ENCODE assay signal across 10 cellular contexts in the genomic region with DNA sequence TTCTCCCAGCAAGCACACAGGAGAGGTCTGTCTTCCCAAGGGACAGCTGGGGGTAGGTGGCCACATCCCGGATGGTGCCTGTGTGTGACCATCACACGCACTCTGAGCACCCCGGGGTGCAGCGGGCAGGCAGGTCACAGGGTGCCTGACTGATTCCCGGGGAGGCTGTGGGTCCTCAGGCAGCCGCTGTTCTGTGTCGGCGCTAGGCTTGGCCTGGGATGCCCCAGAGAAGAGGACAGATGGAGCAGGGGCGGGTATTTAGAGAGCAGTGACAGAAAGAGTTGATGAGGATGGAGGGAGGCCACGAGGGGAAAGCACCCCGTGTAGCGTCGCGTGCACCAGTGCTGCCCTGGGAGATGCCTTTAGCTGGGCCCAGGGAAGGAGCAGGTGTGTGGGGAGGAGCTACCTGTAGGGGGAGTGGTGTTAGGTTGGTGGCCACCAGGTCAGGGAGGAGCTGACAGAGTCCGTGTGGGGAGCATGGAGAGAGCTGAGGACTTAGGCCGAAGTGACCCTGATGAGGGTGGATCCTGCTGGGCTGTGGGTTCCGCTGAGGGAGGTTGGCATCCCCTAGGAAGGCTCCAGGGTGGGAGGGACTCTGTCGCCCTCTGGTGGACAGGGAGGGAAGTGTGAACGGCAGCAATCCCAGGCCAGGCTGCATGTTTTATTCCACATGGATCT. TPM values are rescaled to one million over a fixed set of nuclear protein-coding genes. Genes with fewer than 3 reads are reported as not detected.
A peak's percentile ranks its signal among the peaks of the same experiment; 100 is the strongest.
DNase-seq lines count a peak whose midpoint lies in the region; FAIRE-seq and TF ChIP-seq lines count a peak whose summit lies in the region.
"Not testable (repeated sequence)": the region's sequence is repeated elsewhere in the genome, so short reads cannot be mapped to it uniquely, and the experiment has no call there.
"Had no signal": no experiment of that assay in that cellular context is flagged by ENCODE, and none has a peak within 500 bp of the region (broad histone marks: within the 10 kb centered on the region; RNA-seq: fewer than 3 reads in every experiment).

No MANE protein-coding gene starts in this region.

- H4K8ac ChIP-seq in H1 (ENCODE audit: extremely low read depth, insufficient read depth, low read length): not testable (repeated sequence)

- dilution Hi-C loops in keratinocyte (cut with MboI; ENCODE audit: extremely low pct_ligation_motif_present, low sequenced_read_pairs): not testable (repeated sequence)

- H3K18ac ChIP-seq in H1 (ENCODE audit: extremely low read depth, low read length): not testable (repeated sequence)

- H3K9me1 ChIP-seq in keratinocyte (ENCODE audit: control insufficient read depth, extremely low read depth, insufficient read depth, low read length): not testable (repeated sequence)

- H3K56ac ChIP-seq in H1 (replicated peaks; ENCODE audit: insufficient read length, low read depth, low read length): not testable (repeated sequence)

- not testable (repeated sequence) for H3K79me2 ChIP-seq in H1 (ENCODE audit: control insufficient read depth in 1 of 2, insufficient read depth in 2 of 2, low read length in 2 of 2); keratinocyte (ENCODE audit: control insufficient read depth, insufficient read depth, low read length)

- H3K23ac ChIP-seq in H1 (ENCODE audit: insufficient read length): not testable (repeated sequence)

- H3K27me3 ChIP-seq in SJCRH30; H1 (replicated peaks in 1 of 4; ENCODE audit: control insufficient read depth in 3 of 4, extremely low read depth in 1 of 4, insufficient read depth in 3 of 4, low read length in 3 of 4); keratinocyte (ENCODE audit: control insufficient read depth, extremely low read depth, insufficient read depth, low read length): not testable (repeated sequence)

- not testable (repeated sequence) for H2BK20ac ChIP-seq in H1 (ENCODE audit: low read length)

- DNase-seq in AG10803 (ENCODE audit: low read depth); GM10266 (ENCODE audit: extremely low spot score); keratinocyte (ENCODE audit: low read depth, low spot score): not testable (repeated sequence)
- DNase-seq in SJCRH30: peak; percentile 37 to 51
- DNase-seq in activated naive CD4-positive, alpha-beta T cell treated with Interleukin-2 at 50 U/mL for 16 hours: peak; percentile 18
- DNase-seq in H1 (ENCODE audit: low read depth in 1 of 2, low spot score in 2 of 2): peak in 1 of 2 experiments; percentile 42
- DNase-seq in stimulated activated CD4-positive, alpha-beta T cell treated with anti-CD3 and anti-CD28 coated beads, Interleukin-2, amount 100 ng/mL, for 24 hours: peak; percentile 24 to 27

- not testable (repeated sequence) for H3K4me3 ChIP-seq in AG10803 (ENCODE audit: low read length); SJCRH30; H1 (ENCODE audit: extremely low read depth in 1 of 4, insufficient read depth in 2 of 4, low read depth in 3 of 4, low read length in 4 of 4); keratinocyte (ENCODE audit: control insufficient read depth in 2 of 3, extremely low read depth in 1 of 3, insufficient read depth in 2 of 3, low read depth in 1 of 3, low read length in 3 of 3)

- not testable (repeated sequence) for H2BK12ac ChIP-seq in H1 (ENCODE audit: low read depth, low read length)

- CTCF ChIA-PET in H1 (lab: Charles Lee; ENCODE audit: partially characterized antibody): not testable (repeated sequence)

- H3K9ac ChIP-seq in H1 (replicated peaks in 1 of 4; ENCODE audit: extremely low read depth in 1 of 4, low read depth in 3 of 4, low read length in 3 of 4); keratinocyte (ENCODE audit: control insufficient read depth, extremely low read depth, insufficient read depth, low read length): not testable (repeated sequence)

- not testable (repeated sequence) for H3K4ac ChIP-seq in H1 (replicated peaks; ENCODE audit: insufficient read length, low read depth, low read length)

- TF ChIP-seq POLR2A in H1 (IDR thresholded peaks at IDR 0.05; ENCODE audit: control extremely low read depth in 1 of 2, low read depth in 2 of 2, low read length in 2 of 2): not testable (repeated sequence)

- not testable (repeated sequence) for H2AFZ ChIP-seq in H1 (ENCODE audit: low read length); keratinocyte (ENCODE audit: control insufficient read depth, low read length)

- H3K4me1 ChIP-seq in SJCRH30 (peaks cover 18% of the 10 kb centered on the region), keratinocyte (ENCODE audit: control insufficient read depth, extremely low read depth, insufficient read depth, low read length) (peaks cover 13% of the 10 kb centered on the region)
- H3K4me1 ChIP-seq in H1 (replicated peaks in 1 of 4; ENCODE audit: control insufficient read depth in 3 of 4, insufficient read depth in 4 of 4, low read length in 3 of 4): not testable (repeated sequence)

- not testable (repeated sequence) for H4K91ac ChIP-seq in H1 (replicated peaks; ENCODE audit: insufficient read length, low read length)

- not testable (repeated sequence) for H3K27ac ChIP-seq in SJCRH30; H1 (ENCODE audit: low read depth, low read length); keratinocyte (ENCODE audit: control insufficient read depth, insufficient read depth, low read length)

- not testable (repeated sequence) for TF ChIP-seq EP300 in H1 (IDR thresholded peaks at IDR 0.05; ENCODE audit: borderline replicate concordance in 1 of 2, low read depth in 2 of 2, low read length in 2 of 2)

- H3K4me2 ChIP-seq in H1 (ENCODE audit: insufficient read depth in 1 of 2, low read depth in 2 of 2, low read length in 2 of 2); keratinocyte (ENCODE audit: control insufficient read depth, extremely low read depth, insufficient read depth, low read depth, low read length): not testable (repeated sequence)

- not testable (repeated sequence) for H2BK5ac ChIP-seq in H1 (ENCODE audit: low read depth, low read length)

- H3K23me2 ChIP-seq in H1 (ENCODE audit: low read depth, low read length): not testable (repeated sequence)

- not testable (repeated sequence) for H3K9me3 ChIP-seq in SJCRH30 (replicated peaks); keratinocyte (ENCODE audit: control insufficient read depth, low read depth, low read length)
- H3K9me3 ChIP-seq in H1 (ENCODE audit: insufficient read depth in 2 of 2, low read depth in 1 of 2, low read length in 1 of 2): peaks cover 15 to 57% of the 10 kb centered on the region in 2 experiments; a peak in 3 of 4 replicates

- not testable (repeated sequence) for H4K5ac ChIP-seq in H1 (ENCODE audit: insufficient read length, low read depth, low read length)

- 0 out of 4 replicates have a peak, but pooled peaks of 1 of the 2 experiments have one; percentile 2 for TF ChIP-seq RAD21 in H1 (IDR thresholded peaks at IDR 0.05 in 1 of 2, conservative IDR thresholded peaks at IDR 0.05 in 1 of 2; ENCODE audit: low read depth in 2 of 2, low read length in 2 of 2)

- not testable (repeated sequence) for FAIRE-seq in H1 (lab: Jason Lieb, UNC)
- peak; percentile 17 for FAIRE-seq in keratinocyte (lab: Jason Lieb, UNC)

- WGBS in H1 (ENCODE audit: extremely low coverage in 1 of 2, insufficient coverage in 1 of 2, insufficient read length in 1 of 2, insufficient replicate concordance in 2 of 2, low coverage in 1 of 2, low lambda C conversion rate in 2 of 2, missing lambda C conversion rate in 1 of 2), 2 experiments: 77% methylated on average over 15 of the region's 19 CpGs; no CpG with 5 or more reads in 1 of the 2 experiments

- H4K20me1 ChIP-seq in H1 (replicated peaks in 1 of 2; ENCODE audit: control insufficient read depth in 1 of 2, insufficient read depth in 2 of 2, low read length in 2 of 2); keratinocyte (ENCODE audit: control insufficient read depth, extremely low read depth, insufficient read depth, low read length): not testable (repeated sequence)

- TF ChIP-seq CTCF in AG10803 (conservative IDR thresholded peaks at IDR 0.05; ENCODE audit: low read length) (peak; percentile 48), GM10266 (IDR thresholded peaks at IDR 0.05; ENCODE audit: control insufficient read depth, insufficient read depth, low read depth, missing control alignments) (peak; percentile 40), LNCAP (IDR thresholded peaks at IDR 0.05) (peak; percentile 46), H1 (IDR thresholded peaks at IDR 0.05; ENCODE audit: control extremely low read depth in 1 of 3, insufficient read depth in 1 of 3, low read depth in 1 of 3, low read length in 3 of 3) (peak in 2 of 3 experiments; percentile 17 to 52; a peak in 2 of 4 replicates), keratinocyte (optimal IDR thresholded peaks at IDR 0.05 in 1 of 3, IDR thresholded peaks at IDR 0.05 in 1 of 3, conservative IDR thresholded peaks at IDR 0.05 in 1 of 3; ENCODE audit: extremely low read depth in 1 of 3, insufficient read depth in 2 of 3, low read length in 3 of 3) (peak; percentile 46 to 78 (median 70))

- not testable (repeated sequence) for H3K79me1 ChIP-seq in H1 (ENCODE audit: low read depth, low read length)

- POLR2A ChIA-PET in H1 (lab: Charles Lee; ENCODE audit: partially characterized antibody): not testable (repeated sequence)

- H2BK15ac ChIP-seq in H1 (ENCODE audit: low read length): not testable (repeated sequence)

- not testable (repeated sequence) for H2BK120ac ChIP-seq in H1 (replicated peaks; ENCODE audit: low read depth, low read length)

- H2AK5ac ChIP-seq in H1 (ENCODE audit: low read depth, low read length): not testable (repeated sequence)

- H3K36me3 ChIP-seq in SJCRH30; H1 (ENCODE audit: control insufficient read depth in 2 of 4, insufficient read depth in 4 of 4, low read length in 3 of 4); keratinocyte (ENCODE audit: control insufficient read depth in 2 of 2, extremely low read depth in 1 of 2, insufficient read depth in 2 of 2, low read length in 2 of 2): not testable (repeated sequence)

- not testable (repeated sequence) for H3K14ac ChIP-seq in H1 (ENCODE audit: insufficient read length)

RNA-seq across cellular contexts. Expression of a gene that starts 22.5 kb away (rescaled TPM):
- total RNA-seq in SJCRH30 (2014; rRNA removed; shearing (Covaris generic)): not detected in 2 replicates
- total RNA-seq in H1 (2021; fragmentation: NEBNext Ultra II Directional; extraction: Animal tissue kit (Norgen Biotek cat#: 25700)): not detected in 2 replicates
- not detected in 2 replicates for polyA plus RNA-seq in H1 (2011; rRNA removed)
- polyA plus RNA-seq in H1 (2011; cell fraction: cytosol; rRNA removed): not detected
- not detected for polyA plus RNA-seq in H1 (2011; cell fraction: nucleus; rRNA removed)
- not detected in 4 replicates for polyA plus RNA-seq in H1 (2012, experiment 1 of 2)
- not detected for polyA plus RNA-seq in H1 (2012, experiment 2 of 2)
- not detected for polyA plus RNA-seq in H1 (2013, experiment 1 of 2)
- polyA plus RNA-seq in H1 (2013, experiment 2 of 2): not detected
- polyA minus RNA-seq in H1 (2011; rRNA and poly(A)+ RNA removed): not detected in 2 replicates
- polyA minus RNA-seq in H1 (2011; cell fraction: cytosol; rRNA and poly(A)+ RNA removed): not detected
- not detected for polyA minus RNA-seq in H1 (2011; cell fraction: nucleus; rRNA and poly(A)+ RNA removed)
- 0.24 to 0.28 TPM (median 0.27 TPM) in 3 replicates for polyA plus RNA-seq in keratinocyte
- 1.0 TPM for polyA plus RNA-seq in keratinocyte (2011; ENCODE audit: low read depth)
- polyA plus RNA-seq in keratinocyte (2011; cell fraction: cytosol; rRNA removed): 0.27 and 0.50 TPM in 2 replicates
- polyA plus RNA-seq in keratinocyte (2011; cell fraction: nucleus; rRNA removed): 1.6 and 2.4 TPM in 2 replicates
- 0.37 and 2.0 TPM in 2 replicates for polyA plus RNA-seq in keratinocyte (2012; ENCODE audit: low replicate concordance)
- 0.06 to 1.5 TPM (median 0.20 TPM) in 3 replicates for polyA minus RNA-seq in keratinocyte
- polyA minus RNA-seq in keratinocyte (2011; cell fraction: cytosol; rRNA and poly(A)+ RNA removed): not detected
- polyA minus RNA-seq in keratinocyte (2011; cell fraction: nucleus; rRNA and poly(A)+ RNA removed): 0.42 and 1.2 TPM in 2 replicates
- total RNA-seq: lung microvascular endothelial cell, urinary bladder had no signal
- polyA plus RNA-seq: urinary bladder had no signal
